Comparison of ENCODE assay signal across 8 cellular contexts in genomic region chr9:33161589-33162132, GRCh38. TPM values are rescaled to one million over a fixed set of nuclear protein-coding genes. Genes with fewer than 3 reads are reported as not detected.
A peak's percentile ranks its signal among the peaks of the same experiment; 100 is the strongest.
DNase-seq lines count a peak whose midpoint lies in the region; ATAC-seq, FAIRE-seq and TF ChIP-seq lines count a peak whose summit lies in the region.

No MANE protein-coding gene starts in this region.

- no peak for DNase-seq in CD4-positive, CD25-positive, alpha-beta regulatory T cell
- peak; percentile 17 for DNase-seq in NCI-H146 treated with DMSO at 0.1 percent for 48 hours (lab: John Stamatoyannopoulos, UW; ENCODE audit: unreplicated experiment)
- DNase-seq in central memory CD8-positive, alpha-beta T cell (ENCODE audit: low spot score in 2 of 2): no peak
- no peak for DNase-seq in neural progenitor cell (ENCODE audit: low spot score)
- no peak for DNase-seq in stimulated activated naive CD4-positive, alpha-beta T cell (lab: John Stamatoyannopoulos, UW)
- DNase-seq in GM12892 (ENCODE audit: insufficient read length): no peak

- no peak overlapping the region for H3K4me2 ChIP-seq in neural progenitor cell

- peak overlapping the region; percentile 34 for H3K4me3 ChIP-seq in CD4-positive, CD25-positive, alpha-beta regulatory T cell (ENCODE audit: low read depth, low read length)
- no peak overlapping the region for H3K4me3 ChIP-seq in neural progenitor cell

- H3K79me2 ChIP-seq in neural progenitor cell (ENCODE audit: low read depth): peaks cover 12% of the 10 kb centered on the region

- peaks cover 14% of the 10 kb centered on the region for H4K20me1 ChIP-seq in neural progenitor cell (ENCODE audit: low read depth)

- FAIRE-seq in GM12892 (lab: Jason Lieb, UNC): no peak

- no peaks in the 10 kb centered on the region for H3K9me3 ChIP-seq in CD4-positive, CD25-positive, alpha-beta regulatory T cell (ENCODE audit: control insufficient read depth in 2 of 2, low read length in 2 of 2)
- no peaks in the 10 kb centered on the region for H3K9me3 ChIP-seq in neural progenitor cell (ENCODE audit: low read depth)

- no peaks in the 10 kb centered on the region for H3K27me3 ChIP-seq in CD4-positive, CD25-positive, alpha-beta regulatory T cell (ENCODE audit: control insufficient read depth, insufficient read depth, low read length)
- H3K27me3 ChIP-seq in neural progenitor cell: peaks cover 28% of the 10 kb centered on the region

- peak overlapping the region; percentile 93 to 99 (median 99) for H3K27ac Mint-ChIP-seq in CD4-positive, CD25-positive, alpha-beta regulatory T cell
- H3K27ac Mint-ChIP-seq in central memory CD8-positive, alpha-beta T cell (ENCODE audit: low read depth): peak overlapping the region; percentile 93
- peak overlapping the region; percentile 77 for H3K27ac Mint-ChIP-seq in neural progenitor cell

- no peak for ATAC-seq in CD4-positive, CD25-positive, alpha-beta regulatory T cell (ENCODE audit: low read depth in 2 of 2)
- ATAC-seq in central memory CD8-positive, alpha-beta T cell (replicated peaks; ENCODE audit: extremely low read depth, poor library complexity, severe bottlenecking): no peak
- ATAC-seq in HG03108 (IDR thresholded peaks at IDR 0.05; ENCODE audit: unreplicated experiment): no peak
- no peak for ATAC-seq in HG02870 (IDR thresholded peaks at IDR 0.05; ENCODE audit: unreplicated experiment)

- H3K9ac ChIP-seq in neural progenitor cell: no peak overlapping the region

- peaks cover 89% of the 10 kb centered on the region for H3K4me1 ChIP-seq in CD4-positive, CD25-positive, alpha-beta regulatory T cell (ENCODE audit: control insufficient read depth, insufficient read depth, low read length, poor library complexity, severe bottlenecking)
- peaks cover 36% of the 10 kb centered on the region for H3K4me1 ChIP-seq in neural progenitor cell

- peaks cover 22 to 93% (median 77%) of the 10 kb centered on the region in 4 donors for H3K4me1 Mint-ChIP-seq in CD4-positive, CD25-positive, alpha-beta regulatory T cell
- H3K4me1 Mint-ChIP-seq in central memory CD8-positive, alpha-beta T cell: peaks cover 83% of the 10 kb centered on the region
- peaks cover 72% of the 10 kb centered on the region for H3K4me1 Mint-ChIP-seq in neural progenitor cell

- H3K9me3 Mint-ChIP-seq in CD4-positive, CD25-positive, alpha-beta regulatory T cell: no peaks in the 10 kb centered on the region
- H3K9me3 Mint-ChIP-seq in central memory CD8-positive, alpha-beta T cell: no peaks in the 10 kb centered on the region
- H3K9me3 Mint-ChIP-seq in neural progenitor cell: no peaks in the 10 kb centered on the region

- TF ChIP-seq CTCF in neural progenitor cell (IDR thresholded peaks at IDR 0.05): no peak

- TF ChIP-seq POLR2A in GM12892 (IDR thresholded peaks at IDR 0.05; ENCODE audit: low read depth, low read length): no peak

- H3K27me3 Mint-ChIP-seq in CD4-positive, CD25-positive, alpha-beta regulatory T cell: no peaks in the 10 kb centered on the region
- no peaks in the 10 kb centered on the region for H3K27me3 Mint-ChIP-seq in central memory CD8-positive, alpha-beta T cell
- peaks cover 3% of the 10 kb centered on the region for H3K27me3 Mint-ChIP-seq in neural progenitor cell (ENCODE audit: insufficient read depth, low read depth)

- peaks cover 7% of the 10 kb centered on the region for H3F3A ChIP-seq in neural progenitor cell (ENCODE audit: low read depth)

- H3K36me3 Mint-ChIP-seq in CD4-positive, CD25-positive, alpha-beta regulatory T cell: no peaks in the 10 kb centered on the region
- H3K36me3 Mint-ChIP-seq in central memory CD8-positive, alpha-beta T cell (ENCODE audit: insufficient read depth): peaks cover 46% of the 10 kb centered on the region
- no peaks in the 10 kb centered on the region for H3K36me3 Mint-ChIP-seq in neural progenitor cell

- peak overlapping the region; percentile 96 for H3K27ac ChIP-seq in CD4-positive, CD25-positive, alpha-beta regulatory T cell (ENCODE audit: insufficient read depth, low read length, poor library complexity, severe bottlenecking)
- H3K27ac ChIP-seq in neural progenitor cell: no peak overlapping the region

- peak overlapping the region; percentile 59 to 97 (median 75) for H3K4me3 Mint-ChIP-seq in CD4-positive, CD25-positive, alpha-beta regulatory T cell
- H3K4me3 Mint-ChIP-seq in central memory CD8-positive, alpha-beta T cell: peak overlapping the region; percentile 85
- H3K4me3 Mint-ChIP-seq in neural progenitor cell: peak overlapping the region; percentile 7

- no peak overlapping the region for H2AFZ ChIP-seq in neural progenitor cell (replicated peaks)

- no peaks in the 10 kb centered on the region for H3K36me3 ChIP-seq in CD4-positive, CD25-positive, alpha-beta regulatory T cell (ENCODE audit: control insufficient read depth, insufficient read depth, low read length)
- no peaks in the 10 kb centered on the region for H3K36me3 ChIP-seq in neural progenitor cell

RNA-seq across cellular contexts. Expression of gene B4GALT1, which starts 5.5 kb away (rescaled TPM):
- 87.8 TPM for total RNA-seq in CD4-positive, CD25-positive, alpha-beta regulatory T cell
- 10 to 100 TPM; 18.8 to 21.7 (median 20.6) TPM for polyA plus RNA-seq in CD4-positive, CD25-positive, alpha-beta regulatory T cell
- 7.3 and 7.5 TPM in 2 replicates for total RNA-seq in neural progenitor cell (ENCODE audit: low replicate concordance)
- polyA plus RNA-seq in GM12892 (2012; ENCODE audit: missing spikeins): 33.9 TPM

Comparison
In these comparisons a context has a peak if more than half of its experiments do, and no peak if none do; other contexts are left out.
1. H3K4me3 Mint-ChIP-seq: peak in every context shown above with its lines; median percentile 85 in central memory CD8-positive, alpha-beta T cell; 75 in CD4-positive, CD25-positive, alpha-beta regulatory T cell; 7 in neural progenitor cell.
2. RNA of gene B4GALT1, which starts 5.5 kb away (total RNA-seq): 87.8 TPM in CD4-positive, CD25-positive, alpha-beta regulatory T cell (single experiment); 7.3 to 7.5 TPM in neural progenitor cell; every median in the first group is over 10 times any median in the second.
3. Peak in every context shown above with its lines, with median percentiles within 50 percentile points of each other: H3K27ac Mint-ChIP-seq.